ENCODE assay signal across 11 cellular contexts in the genomic region with DNA sequence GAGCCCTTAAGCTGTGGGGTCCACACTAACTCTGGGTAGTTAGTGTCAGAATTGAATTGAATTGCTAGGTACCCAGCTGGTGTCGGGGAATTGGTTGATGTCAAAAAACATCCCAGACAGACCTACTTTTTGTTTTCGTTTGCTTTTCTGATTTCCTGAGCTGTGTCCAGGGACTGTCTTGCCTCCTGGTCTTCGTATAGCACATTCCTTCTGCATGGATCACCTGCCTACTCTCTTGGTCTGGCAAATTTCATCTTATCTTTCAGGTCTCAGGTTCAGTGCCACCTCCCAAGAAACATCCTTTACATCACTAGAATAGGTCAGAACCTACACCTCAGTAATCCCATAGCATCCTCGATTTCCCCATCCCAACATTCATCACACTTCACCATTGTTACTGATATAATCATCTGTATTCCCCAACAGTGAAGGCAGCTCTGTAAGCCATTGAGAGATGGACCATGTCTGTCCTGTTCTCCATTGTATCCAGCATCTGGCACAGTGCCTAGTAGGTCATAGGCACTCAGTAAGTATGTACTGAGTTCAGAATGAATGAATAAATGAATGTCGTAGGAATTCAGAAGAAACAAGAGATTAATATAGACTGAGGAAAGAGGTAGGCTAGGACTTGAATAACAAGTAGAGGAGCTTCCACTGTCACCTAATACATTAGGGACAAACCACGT.
"Had no signal": no experiment of that assay in that cellular context is flagged by ENCODE, and none has a peak within 500 bp of the region (broad histone marks: within the 10 kb centered on the region; RNA-seq: fewer than 3 reads in every experiment).

No MANE protein-coding gene starts in this region.

- H3K4me1 Mint-ChIP-seq: activated CD4-positive, alpha-beta T cell treated with anti-CD3 and anti-CD28 coated beads, Interleukin-2, amount 10 ng/mL, durations not matched to agents 24 days and 14 days had no signal

- ATAC-seq: activated naive CD4-positive, alpha-beta T cell treated with anti-CD3 and anti-CD28 coated beads, Interleukin-2, amount 50 U/mL, for 72 hours; T-helper 17 cell had no signal

- H3K9me3 Mint-ChIP-seq: activated B cell treated with CpG ODN at 0.5 μM for 24 hours; activated CD4-positive, alpha-beta T cell treated with anti-CD3 and anti-CD28 coated beads, Interleukin-2, amount 10 ng/mL, durations not matched to agents 24 days and 14 days; activated naive CD4-positive, alpha-beta T cell treated with anti-CD3 and anti-CD28 coated beads, Interleukin-2, amount 50 U/mL, for 72 hours; memory B cell; stimulated activated naive CD8-positive, alpha-beta T cell treated with anti-CD3 and anti-CD28 coated beads, Interleukin-15, Interleukin-2, amounts not matched to agents 100 ng/mL and 50 ng/mL, for 24 hours had no signal

- H3K27ac Mint-ChIP-seq: activated B cell treated with CpG ODN at 0.5 μM for 24 hours; activated CD4-positive, alpha-beta T cell treated with anti-CD3 and anti-CD28 coated beads, Interleukin-2, amount 10 ng/mL, durations not matched to agents 24 days and 14 days; activated naive CD4-positive, alpha-beta T cell treated with anti-CD3 and anti-CD28 coated beads, Interleukin-2, amount 50 U/mL, for 72 hours; memory B cell; stimulated activated naive CD8-positive, alpha-beta T cell treated with anti-CD3 and anti-CD28 coated beads, Interleukin-15, Interleukin-2, amounts not matched to agents 100 ng/mL and 50 ng/mL, for 24 hours; T-helper 17 cell had no signal

- H3K36me3 Mint-ChIP-seq: activated naive CD4-positive, alpha-beta T cell treated with anti-CD3 and anti-CD28 coated beads, Interleukin-2, amount 50 U/mL, for 72 hours; memory B cell had no signal

- H3K27me3 Mint-ChIP-seq: stimulated activated naive CD8-positive, alpha-beta T cell treated with anti-CD3 and anti-CD28 coated beads, Interleukin-15, Interleukin-2, amounts not matched to agents 100 ng/mL and 50 ng/mL, for 24 hours had no signal

- DNase-seq: activated B cell treated with CpG ODN at 0.5 μM for 24 hours; activated CD4-positive, alpha-beta T cell treated with anti-CD3 and anti-CD28 coated beads, Interleukin-2, amount 10 ng/mL, durations not matched to agents 24 days and 14 days; activated effector memory CD4-positive, alpha-beta T cell treated with Interleukin-2 at 50 U/mL for 16 hours; activated T-cell treated with anti-CD3 and anti-CD28 coated beads, Interleukin-2, amount 50 U/mL, for 1 hour; effector CD4-positive, alpha-beta T cell; stimulated activated CD4-positive, alpha-beta T cell treated with anti-CD3 and anti-CD28 coated beads, Interleukin-2, amount 100 ng/mL, for 48 hours; T-helper 17 cell had no signal

- H3K4me3 ChIP-seq: thoracic aorta had no signal

- H3K4me3 Mint-ChIP-seq: activated B cell treated with CpG ODN at 0.5 μM for 24 hours; activated CD4-positive, alpha-beta T cell treated with anti-CD3 and anti-CD28 coated beads, Interleukin-2, amount 10 ng/mL, durations not matched to agents 24 days and 14 days; memory B cell; stimulated activated naive CD8-positive, alpha-beta T cell treated with anti-CD3 and anti-CD28 coated beads, Interleukin-15, Interleukin-2, amounts not matched to agents 100 ng/mL and 50 ng/mL, for 24 hours; T-helper 17 cell had no signal
